In genomic region chr16:50718061-50718760, GRCh38 we compare ENCODE assay signal across 1 cellular context.
TF ChIP-seq lines count a peak whose summit lies in the region.

No MANE protein-coding gene starts in this region.

TF ChIP-seq in GM12878, 131 proteins besides CTCF, POLR2A, EP300 and RAD21:
- TF ChIP-seq NFXL1 (IDR thresholded peaks at IDR 0.05; ENCODE audit: borderline replicate concordance) (no peak), JUND (IDR thresholded peaks at IDR 0.05; ENCODE audit: low read depth, low read length) (no peak), ZNF217 (IDR thresholded peaks at IDR 0.05) (no peak), SUZ12 (IDR thresholded peaks at IDR 0.05; ENCODE audit: unreplicated experiment) (no peak), ZNF274 (IDR thresholded peaks at IDR 0.05; ENCODE audit: insufficient read depth, insufficient read length) (no peak), E2F4 (IDR thresholded peaks at IDR 0.05; ENCODE audit: low read depth, low read length) (no peak), ETV6 (conservative IDR thresholded peaks at IDR 0.05 in 1 of 2, IDR thresholded peaks at IDR 0.05 in 1 of 2; ENCODE audit: borderline replicate concordance in 1 of 2, low read depth in 1 of 2) (no peak)
- TF ChIP-seq, protein P1, sequence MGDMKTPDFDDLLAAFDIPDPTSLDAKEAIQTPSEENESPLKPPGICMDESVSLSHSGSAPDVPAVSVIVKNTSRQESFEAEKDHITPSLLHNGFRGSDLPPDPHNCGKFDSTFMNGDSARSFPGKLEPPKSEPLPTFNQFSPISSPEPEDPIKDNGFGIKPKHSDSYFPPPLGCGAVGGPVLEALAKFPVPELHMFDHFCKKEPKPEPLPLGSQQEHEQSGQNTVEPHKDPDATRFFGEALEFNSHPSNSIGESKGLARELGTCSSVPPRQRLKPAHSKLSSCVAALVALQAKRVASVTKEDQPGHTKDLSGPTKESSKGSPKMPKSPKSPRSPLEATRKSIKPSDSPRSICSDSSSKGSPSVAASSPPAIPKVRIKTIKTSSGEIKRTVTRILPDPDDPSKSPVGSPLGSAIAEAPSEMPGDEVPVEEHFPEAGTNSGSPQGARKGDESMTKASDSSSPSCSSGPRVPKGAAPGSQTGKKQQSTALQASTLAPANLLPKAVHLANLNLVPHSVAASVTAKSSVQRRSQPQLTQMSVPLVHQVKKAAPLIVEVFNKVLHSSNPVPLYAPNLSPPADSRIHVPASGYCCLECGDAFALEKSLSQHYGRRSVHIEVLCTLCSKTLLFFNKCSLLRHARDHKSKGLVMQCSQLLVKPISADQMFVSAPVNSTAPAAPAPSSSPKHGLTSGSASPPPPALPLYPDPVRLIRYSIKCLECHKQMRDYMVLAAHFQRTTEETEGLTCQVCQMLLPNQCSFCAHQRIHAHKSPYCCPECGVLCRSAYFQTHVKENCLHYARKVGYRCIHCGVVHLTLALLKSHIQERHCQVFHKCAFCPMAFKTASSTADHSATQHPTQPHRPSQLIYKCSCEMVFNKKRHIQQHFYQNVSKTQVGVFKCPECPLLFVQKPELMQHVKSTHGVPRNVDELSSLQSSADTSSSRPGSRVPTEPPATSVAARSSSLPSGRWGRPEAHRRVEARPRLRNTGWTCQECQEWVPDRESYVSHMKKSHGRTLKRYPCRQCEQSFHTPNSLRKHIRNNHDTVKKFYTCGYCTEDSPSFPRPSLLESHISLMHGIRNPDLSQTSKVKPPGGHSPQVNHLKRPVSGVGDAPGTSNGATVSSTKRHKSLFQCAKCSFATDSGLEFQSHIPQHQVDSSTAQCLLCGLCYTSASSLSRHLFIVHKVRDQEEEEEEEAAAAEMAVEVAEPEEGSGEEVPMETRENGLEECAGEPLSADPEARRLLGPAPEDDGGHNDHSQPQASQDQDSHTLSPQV (IDR thresholded peaks at IDR 0.05) = no peak
